Comparison of ENCODE assay signal across 8 cellular contexts in the genomic region with DNA sequence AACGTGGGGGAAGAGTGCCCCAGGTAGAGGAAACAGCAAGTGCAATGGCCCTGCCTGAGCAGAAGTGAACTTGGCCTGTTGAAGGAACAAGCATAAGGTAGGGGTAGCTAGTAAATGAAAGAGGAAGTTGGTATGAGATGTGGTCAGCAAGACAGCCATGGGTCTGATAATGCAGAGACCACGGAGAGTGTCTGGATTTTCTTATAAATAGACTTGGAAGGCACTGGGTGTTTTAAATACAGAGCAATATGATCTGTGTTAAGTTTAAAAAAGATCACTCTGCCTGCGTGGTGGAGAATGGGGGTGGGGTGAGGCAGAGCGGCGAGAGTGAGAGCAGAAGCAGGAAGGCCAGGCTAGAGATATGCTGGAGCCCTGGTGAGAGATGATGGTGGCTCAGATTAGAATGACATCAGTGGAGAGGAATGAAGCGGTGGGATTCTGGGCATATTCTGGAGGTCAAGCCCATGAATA. TPM values are rescaled to one million over a fixed set of nuclear protein-coding genes. Genes with fewer than 3 reads are reported as not detected.
DNase-seq lines count a peak whose midpoint lies in the region; ATAC-seq and TF ChIP-seq lines count a peak whose summit lies in the region.

No MANE protein-coding gene starts in this region.

- peak overlapping the region; percentile 64 for H3K4me2 ChIP-seq in skeletal muscle satellite cell (ENCODE audit: low read length)

- peak; percentile 84 for ATAC-seq in GM19372 (IDR thresholded peaks at IDR 0.05; ENCODE audit: low read depth, unreplicated experiment)
- peak; percentile 88 for ATAC-seq in HG03342 (IDR thresholded peaks at IDR 0.05; ENCODE audit: unreplicated experiment)

- TF ChIP-seq POLR2A in ovary (IDR thresholded peaks at IDR 0.05) = no peak

- TF ChIP-seq EP300 in ovary (IDR thresholded peaks at IDR 0.05) = no peak

- H3K9me3 ChIP-seq in skeletal muscle satellite cell (replicated peaks; ENCODE audit: low read length) = no peaks in the 10 kb centered on the region
- H3K9me3 ChIP-seq in ovary = no peaks in the 10 kb centered on the region

- H3K9ac ChIP-seq in skeletal muscle satellite cell (ENCODE audit: low read depth, low read length) = no peak overlapping the region

- H3K4me3 ChIP-seq in skeletal muscle satellite cell (ENCODE audit: low read length) (no peak overlapping the region), ovary (no peak overlapping the region)

- 42 to 48% (median 42%) methylated on average over 6 of the region's 6 CpGs for WGBS in ovary, 3 donors

- intact Hi-C loops in ovary (cut with DNase I) = loop anchor here in 1 of 4 donors (10.0 kb wide), 1 partner anchor 57 kb away; no protein-coding TSS in a partner anchor

- no peak overlapping the region for H3K27ac ChIP-seq in ovary

- H3K36me3 ChIP-seq in skeletal muscle satellite cell (ENCODE audit: insufficient read depth, low read length) = peaks cover 40% of the 10 kb centered on the region
- H3K36me3 ChIP-seq in ovary = no peaks in the 10 kb centered on the region

- DNase-seq in CMK (ENCODE audit: low read depth) (peak; percentile 24), T-helper 2 cell (peak in 3 of 5 experiments; percentile 10 to 76 (median 15)), fibroblast of peridontal ligament (ENCODE audit: extremely low read depth) (peak; percentile 40), ovary (no peak), cortex of kidney (lab: John Stamatoyannopoulos, UW) (no peak)

- peaks cover 36% of the 10 kb centered on the region for H3K4me1 ChIP-seq in skeletal muscle satellite cell (ENCODE audit: control insufficient read depth, insufficient read depth, low read length)
- H3K4me1 ChIP-seq in ovary (ENCODE audit: insufficient read depth) = peaks cover 9% of the 10 kb centered on the region

- H3K27me3 ChIP-seq in skeletal muscle satellite cell (ENCODE audit: control insufficient read depth, insufficient read depth, low read length) (no peaks in the 10 kb centered on the region), ovary (no peaks in the 10 kb centered on the region)

- no peak for TF ChIP-seq CTCF in ovary (IDR thresholded peaks at IDR 0.05)

RNA-seq across cellular contexts. Expression of a gene that starts 4.2 kb away (rescaled TPM):
- 0.76 and 7.6 TPM in 2 replicates for total RNA-seq in skeletal muscle satellite cell (2012; rRNA removed)
- 10 to 100 TPM in 2 of 7 donors, 1 to 10 TPM in 5; 1.7 to 11.6 (median 3.0) TPM for total RNA-seq in ovary
- 10 to 100 TPM in 1 of 2 donors, 1 to 10 TPM in 1; 1.6 to 10.1 TPM for polyA plus RNA-seq in ovary

Comparison
In these comparisons a context has a peak if more than half of its experiments do, and no peak if none do; other contexts are left out.
1. DNase-seq: peak in CMK (single experiment), T-helper 2 cell (3 of 5) and fibroblast of peridontal ligament (single experiment); none in ovary (0 of 5) and cortex of kidney (single experiment).